1 cellular context compared by ENCODE assay signal in genomic region chr12:108630481-108631207, GRCh38.
TF ChIP-seq lines count a peak whose summit lies in the region.

No MANE protein-coding gene starts in this region.

TF ChIP-seq in K562, 482 proteins besides CTCF, POLR2A, EP300 and RAD21 (continued from another document and continues in another):
- peak; percentile 99 for TF ChIP-seq MGA (IDR thresholded peaks at IDR 0.05)
- no peak for TF ChIP-seq KLF6 (CRISPR knock-in tag; IDR thresholded peaks at IDR 0.05; ENCODE audit: borderline replicate concordance)
- no peak for TF ChIP-seq MAFK (IDR thresholded peaks at IDR 0.05; ENCODE audit: low read length)
- no peak for TF ChIP-seq ZNF77 (CRISPR knock-in tag; IDR thresholded peaks at IDR 0.05)
- no peak for TF ChIP-seq CCNT2 (IDR thresholded peaks at IDR 0.05; ENCODE audit: borderline replicate concordance, extremely low read depth, insufficient read length, low read depth, low read length)
- no peak for TF ChIP-seq PYGO2 (tag; IDR thresholded peaks at IDR 0.05)
- peak; percentile 43 to 64; a peak in 3 of 4 replicates for TF ChIP-seq KDM1A (IDR thresholded peaks at IDR 0.05)
- TF ChIP-seq CREB1 (IDR thresholded peaks at IDR 0.05), result no peak
- TF ChIP-seq CREB1 (CRISPR knock-in tag; IDR thresholded peaks at IDR 0.05), result 0 out of 2 replicates have a peak, but pooled peaks have one; percentile 17
- TF ChIP-seq ZNF282 (CRISPR knock-in tag; IDR thresholded peaks at IDR 0.05), result no peak
- no peak for TF ChIP-seq ZNF395 (CRISPR knock-in tag; IDR thresholded peaks at IDR 0.05)
- TF ChIP-seq, protein P1, sequence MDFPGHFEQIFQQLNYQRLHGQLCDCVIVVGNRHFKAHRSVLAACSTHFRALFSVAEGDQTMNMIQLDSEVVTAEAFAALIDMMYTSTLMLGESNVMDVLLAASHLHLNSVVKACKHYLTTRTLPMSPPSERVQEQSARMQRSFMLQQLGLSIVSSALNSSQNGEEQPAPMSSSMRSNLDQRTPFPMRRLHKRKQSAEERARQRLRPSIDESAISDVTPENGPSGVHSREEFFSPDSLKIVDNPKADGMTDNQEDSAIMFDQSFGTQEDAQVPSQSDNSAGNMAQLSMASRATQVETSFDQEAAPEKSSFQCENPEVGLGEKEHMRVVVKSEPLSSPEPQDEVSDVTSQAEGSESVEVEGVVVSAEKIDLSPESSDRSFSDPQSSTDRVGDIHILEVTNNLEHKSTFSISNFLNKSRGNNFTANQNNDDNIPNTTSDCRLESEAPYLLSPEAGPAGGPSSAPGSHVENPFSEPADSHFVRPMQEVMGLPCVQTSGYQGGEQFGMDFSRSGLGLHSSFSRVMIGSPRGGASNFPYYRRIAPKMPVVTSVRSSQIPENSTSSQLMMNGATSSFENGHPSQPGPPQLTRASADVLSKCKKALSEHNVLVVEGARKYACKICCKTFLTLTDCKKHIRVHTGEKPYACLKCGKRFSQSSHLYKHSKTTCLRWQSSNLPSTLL (IDR thresholded peaks at IDR 0.05), result no peak
- TF ChIP-seq, protein P2, sequence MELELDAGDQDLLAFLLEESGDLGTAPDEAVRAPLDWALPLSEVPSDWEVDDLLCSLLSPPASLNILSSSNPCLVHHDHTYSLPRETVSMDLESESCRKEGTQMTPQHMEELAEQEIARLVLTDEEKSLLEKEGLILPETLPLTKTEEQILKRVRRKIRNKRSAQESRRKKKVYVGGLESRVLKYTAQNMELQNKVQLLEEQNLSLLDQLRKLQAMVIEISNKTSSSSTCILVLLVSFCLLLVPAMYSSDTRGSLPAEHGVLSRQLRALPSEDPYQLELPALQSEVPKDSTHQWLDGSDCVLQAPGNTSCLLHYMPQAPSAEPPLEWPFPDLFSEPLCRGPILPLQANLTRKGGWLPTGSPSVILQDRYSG (tag; conservative IDR thresholded peaks at IDR 0.05; ENCODE audit: low read depth), result peak; percentile 52; the same call in 1 of the 2 replicates
- 0 out of 2 replicates have a peak, but pooled peaks have one; percentile 7 for TF ChIP-seq ATF6 (CRISPR knock-in tag; IDR thresholded peaks at IDR 0.05)
- TF ChIP-seq CHD2 (IDR thresholded peaks at IDR 0.05; ENCODE audit: low read depth, low read length), result no peak
- TF ChIP-seq E2F6 (IDR thresholded peaks at IDR 0.05; ENCODE audit: borderline replicate concordance in 1 of 2, extremely low read depth in 1 of 2, insufficient read depth in 1 of 2, insufficient read length in 1 of 2, low read depth in 1 of 2, low read length in 1 of 2, poor library complexity in 1 of 2, severe bottlenecking in 1 of 2), result peak; percentile 65 to 85
- TF ChIP-seq BHLHE40 (IDR thresholded peaks at IDR 0.05; ENCODE audit: low read length), result peak; percentile 82
- no peak for TF ChIP-seq CBX5 (IDR thresholded peaks at IDR 0.05; ENCODE audit: borderline replicate concordance, low read depth)
- peak; percentile 65; the same call in 1 of the 2 replicates for TF ChIP-seq FOXP1 (CRISPR knock-in tag; IDR thresholded peaks at IDR 0.05)
- TF ChIP-seq SMAD4 (CRISPR knock-in tag; conservative IDR thresholded peaks at IDR 0.05), result peak; percentile 53
- TF ChIP-seq TBL1XR1 (IDR thresholded peaks at IDR 0.05; ENCODE audit: low read length in 2 of 2), result no peak
- no peak for TF ChIP-seq DPF2 (IDR thresholded peaks at IDR 0.05)
- TF ChIP-seq ZNF583 (CRISPR knock-in tag; IDR thresholded peaks at IDR 0.05), result peak; percentile 36; the same call in 1 of the 2 replicates
- TF ChIP-seq HNRNPLL (IDR thresholded peaks at IDR 0.05; ENCODE audit: low read depth, low read length, poor library complexity, severe bottlenecking), result no peak
- peak; percentile 86; the same call in 1 of the 2 replicates for TF ChIP-seq SMARCA5 (IDR thresholded peaks at IDR 0.05)
- TF ChIP-seq ZNF830 (CRISPR knock-in tag; IDR thresholded peaks at IDR 0.05), result no peak
- TF ChIP-seq AFF4 (CRISPR knock-in tag; IDR thresholded peaks at IDR 0.05), result 0 out of 2 replicates have a peak, but pooled peaks have one; percentile 80
- peak in 1 of 2 experiments; percentile 57; a peak in 2 of 4 replicates for TF ChIP-seq RCOR1 (IDR thresholded peaks at IDR 0.05; ENCODE audit: borderline replicate concordance in 1 of 2, low read depth in 2 of 2, low read length in 2 of 2)
- no peak for TF ChIP-seq NR3C1 (CRISPR knock-in tag; IDR thresholded peaks at IDR 0.05)
- TF ChIP-seq KLF13 (tag; IDR thresholded peaks at IDR 0.05; ENCODE audit: borderline replicate concordance, low read depth), result no peak
- TF ChIP-seq ZNF324 (CRISPR knock-in tag; IDR thresholded peaks at IDR 0.05), result peak; percentile 13; the same call in 1 of the 2 replicates
- TF ChIP-seq LCOR (CRISPR knock-in tag; IDR thresholded peaks at IDR 0.05), result no peak
- 0 out of 2 replicates have a peak, but pooled peaks have one; percentile 50 for TF ChIP-seq ZNF668 (CRISPR knock-in tag; IDR thresholded peaks at IDR 0.05)
- TF ChIP-seq GABPB1 (CRISPR knock-in tag; IDR thresholded peaks at IDR 0.05), result 0 out of 2 replicates have a peak, but pooled peaks have one; percentile 17
- TF ChIP-seq NFXL1 (CRISPR knock-in tag; IDR thresholded peaks at IDR 0.05), result no peak
- no peak for TF ChIP-seq CHD1 (IDR thresholded peaks at IDR 0.05; ENCODE audit: low read length)
- peak; percentile 22 for TF ChIP-seq ASH1L (IDR thresholded peaks at IDR 0.05; ENCODE audit: borderline replicate concordance, low read depth, partially characterized antibody)
